In the genomic region with DNA sequence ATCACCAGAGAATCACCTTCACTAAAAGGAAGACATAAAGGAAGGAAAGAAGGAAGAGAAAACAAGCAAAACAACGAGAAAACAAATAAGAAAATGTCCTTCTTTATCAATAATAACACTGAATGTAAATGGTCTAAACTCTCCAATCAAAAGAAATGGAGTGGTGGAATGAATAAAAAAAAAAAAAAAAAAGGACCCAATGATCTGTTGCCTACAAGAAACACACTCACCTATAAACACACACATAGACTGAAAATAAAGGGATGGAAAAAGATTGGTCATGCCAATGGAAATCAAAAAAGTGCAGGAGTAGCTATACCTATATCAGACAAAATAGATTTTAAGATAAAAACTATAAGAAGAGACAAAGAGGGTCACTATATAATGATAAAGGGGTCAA, we compare ENCODE assay signal across 17 cellular contexts.
DNase-seq lines count a peak whose midpoint lies in the region; ATAC-seq, FAIRE-seq and TF ChIP-seq lines count a peak whose summit lies in the region.
"Had no signal": no experiment of that assay in that cellular context is flagged by ENCODE, and none has a peak within 500 bp of the region (broad histone marks: within the 10 kb centered on the region; RNA-seq: fewer than 3 reads in every experiment).

No MANE protein-coding gene starts in this region.

- H3K27ac Mint-ChIP-seq in activated naive CD4-positive, alpha-beta T cell treated with anti-CD3 and anti-CD28 coated beads, Interleukin-2, amount 50 U/mL, for 24 hours, result peak overlapping the region; percentile 66
- H3K27ac Mint-ChIP-seq: B cell; CD4-positive, alpha-beta T cell; CD8-positive, alpha-beta T cell had no signal

- peaks cover 62% of the 10 kb centered on the region for H3K27me3 Mint-ChIP-seq in activated naive CD4-positive, alpha-beta T cell treated with anti-CD3 and anti-CD28 coated beads, Interleukin-2, amount 50 U/mL, for 24 hours

- H3K9me3 Mint-ChIP-seq in activated naive CD4-positive, alpha-beta T cell treated with anti-CD3 and anti-CD28 coated beads, Interleukin-2, amount 50 U/mL, for 24 hours, result peaks cover 16% of the 10 kb centered on the region
- H3K9me3 Mint-ChIP-seq: CD4-positive, alpha-beta T cell had no signal

- H3K4me3 Mint-ChIP-seq in activated naive CD4-positive, alpha-beta T cell treated with anti-CD3 and anti-CD28 coated beads, Interleukin-2, amount 50 U/mL, for 24 hours, result no peak overlapping the region
- H3K4me3 Mint-ChIP-seq: B cell; CD4-positive, alpha-beta T cell; CD8-positive, alpha-beta T cell had no signal

- peaks cover 6% of the 10 kb centered on the region for H3K36me3 Mint-ChIP-seq in activated naive CD4-positive, alpha-beta T cell treated with anti-CD3 and anti-CD28 coated beads, Interleukin-2, amount 50 U/mL, for 24 hours
- H3K36me3 Mint-ChIP-seq: CD8-positive, alpha-beta T cell had no signal

- FAIRE-seq in HTR-8/SVneo (lab: Jason Lieb, UNC), result no peak
- FAIRE-seq: A549, D721Med, GM12891, GM19239 had no signal

- H3K4me1 Mint-ChIP-seq in activated naive CD4-positive, alpha-beta T cell treated with anti-CD3 and anti-CD28 coated beads, Interleukin-2, amount 50 U/mL, for 24 hours, result peaks cover 11% of the 10 kb centered on the region

- CTCF ChIA-PET in HEK293T (lab: Yijun Ruan, JAX), result no interaction called here

- POLR2A ChIA-PET in HEK293T (lab: Yijun Ruan, JAX), result no interaction called here

- no peak for DNase-seq in activated naive CD4-positive, alpha-beta T cell treated with anti-CD3 and anti-CD28 coated beads, Interleukin-2, amount 50 U/mL, for 16 hours
- DNase-seq in HEK293T (ENCODE audit: extremely low spot score), result no peak
- no peak for DNase-seq in HTR-8/SVneo (ENCODE audit: insufficient read length, low spot score)
- DNase-seq: AML-193; Caco-2; Calu3; CD4-positive, alpha-beta T cell; CD8-positive, alpha-beta T cell; DMS79 treated with DMSO at 0.1 percent for 48 hours; GDM1 had no signal

- ATAC-seq in HG03175 (IDR thresholded peaks at IDR 0.05; ENCODE audit: unreplicated experiment), result no peak
- ATAC-seq: A549; CD8-positive, alpha-beta T cell had no signal

TF ChIP-seq in HEK293T, 16 proteins besides CTCF, POLR2A, EP300 and RAD21:
- TF ChIP-seq FOXA1 (IDR thresholded peaks at IDR 0.05) (no peak), ZNF384 (IDR thresholded peaks at IDR 0.05) (peak; percentile 81)
